In genomic region chr7:157758468-157759245, GRCh38 we compare ENCODE assay signal across 26 cellular contexts.
"Had no signal": no experiment of that assay in that cellular context is flagged by ENCODE, and none has a peak within 500 bp of the region (broad histone marks: within the 10 kb centered on the region; RNA-seq: fewer than 3 reads in every experiment).

No MANE protein-coding gene starts in this region.

- DNase-seq: cerebellar nuclear complex; dorsolateral prefrontal cortex; effector CD4-positive, alpha-beta T cell; foreskin fibroblast; gastrocnemius medialis; kidney glomerular epithelial cell; mesenchymal stem cell; mucosa of descending colon; naive B cell; nucleus accumbens; ovary; retina; small intestine; stimulated activated CD4-positive, alpha-beta T cell treated with anti-CD3 and anti-CD28 coated beads, Interleukin-15, amount 100 ng/mL, for 24 hours; stimulated activated CD4-positive, alpha-beta T cell treated with anti-CD3 and anti-CD28 coated beads, Interleukin-2, amount 100 ng/mL, for 48 hours; stimulated activated naive B cell treated with anti-CD40 and anti-IgM and Interleukin-4, amounts not matched to agents 10 μg/mL and 1 μg/mL and 100 μg/mL, for 72 hours; thyroid gland; trophoblast cell had no signal

- H3K4me3 Mint-ChIP-seq: mesothelial cell of epicardium; naive B cell; natural killer cell treated with Interleukin-12 subunit alpha and Interleukin-12 subunit beta and Interleukin-15 and Interleukin-18, amount 100 ng/mL, for 72 hours; neural crest cell; stimulated activated naive B cell treated with anti-CD40 and anti-IgM and Interleukin-4, amounts not matched to agents 10 μg/mL and 1 μg/mL and 100 μg/mL, for 72 hours; stimulated activated naive CD8-positive, alpha-beta T cell treated with anti-CD3 and anti-CD28 coated beads, Interleukin-15, Interleukin-2, amounts not matched to agents 100 ng/mL and 50 ng/mL, for 24 hours had no signal

- H3K9me3 ChIP-seq: gastrocnemius medialis, heart left ventricle, mucosa of descending colon, ovary, right lobe of liver, thyroid gland had no signal

- H3K9me3 Mint-ChIP-seq: natural killer cell treated with Interleukin-12 subunit alpha and Interleukin-12 subunit beta and Interleukin-15 and Interleukin-18, amount 100 ng/mL, for 72 hours; neural crest cell; stimulated activated naive CD8-positive, alpha-beta T cell treated with anti-CD3 and anti-CD28 coated beads, Interleukin-15, Interleukin-2, amounts not matched to agents 100 ng/mL and 50 ng/mL, for 24 hours had no signal

- H3K79me2 ChIP-seq: hepatocyte had no signal

- ATAC-seq: gastrocnemius medialis; mucosa of descending colon; right lobe of liver; stimulated activated naive B cell treated with anti-CD40 and anti-IgM and Interleukin-4, amounts not matched to agents 10 μg/mL and 1 μg/mL and 100 μg/mL, for 72 hours had no signal

- H3K36me3 ChIP-seq: gastrocnemius medialis, heart left ventricle, ovary, right lobe of liver, suprapubic skin, thyroid gland had no signal

- H3K27ac ChIP-seq: dorsolateral prefrontal cortex, gastrocnemius medialis, heart left ventricle, hepatocyte, ovary, right lobe of liver, suprapubic skin, thyroid gland had no signal

- H3K4me3 ChIP-seq: dorsolateral prefrontal cortex, gastrocnemius medialis, heart left ventricle, hepatocyte, mucosa of descending colon, ovary, right lobe of liver, suprapubic skin, thyroid gland had no signal

- H3K4me1 Mint-ChIP-seq: mesothelial cell of epicardium had no signal

- H3K4me1 ChIP-seq: gastrocnemius medialis, heart left ventricle, right lobe of liver, suprapubic skin, thyroid gland had no signal

- H2AFZ ChIP-seq: hepatocyte had no signal

- H3K36me3 Mint-ChIP-seq: mesothelial cell of epicardium; naive B cell; natural killer cell treated with Interleukin-12 subunit alpha and Interleukin-12 subunit beta and Interleukin-15 and Interleukin-18, amount 100 ng/mL, for 72 hours; stimulated activated naive B cell treated with anti-CD40 and anti-IgM and Interleukin-4, amounts not matched to agents 10 μg/mL and 1 μg/mL and 100 μg/mL, for 72 hours had no signal

- H3K4me2 ChIP-seq: hepatocyte had no signal

- H3K27me3 ChIP-seq: dorsolateral prefrontal cortex, hepatocyte, ovary, right lobe of liver, suprapubic skin, thyroid gland had no signal

- H3K27ac Mint-ChIP-seq: mesothelial cell of epicardium; naive B cell; natural killer cell treated with Interleukin-12 subunit alpha and Interleukin-12 subunit beta and Interleukin-15 and Interleukin-18, amount 100 ng/mL, for 72 hours; stimulated activated naive B cell treated with anti-CD40 and anti-IgM and Interleukin-4, amounts not matched to agents 10 μg/mL and 1 μg/mL and 100 μg/mL, for 72 hours; stimulated activated naive CD8-positive, alpha-beta T cell treated with anti-CD3 and anti-CD28 coated beads, Interleukin-15, Interleukin-2, amounts not matched to agents 100 ng/mL and 50 ng/mL, for 24 hours had no signal
